8 cellular contexts compared by ENCODE assay signal in genomic region chr3:46923559-46924350, GRCh38. TPM values are rescaled to one million over a fixed set of nuclear protein-coding genes. Genes with fewer than 3 reads are reported as not detected.
A peak's percentile ranks its signal among the peaks of the same experiment; 100 is the strongest.
DNase-seq lines count a peak whose midpoint lies in the region; ATAC-seq and TF ChIP-seq lines count a peak whose summit lies in the region.

No MANE protein-coding gene starts in this region.

- peaks cover 42% of the 10 kb centered on the region for H3K4me1 Mint-ChIP-seq in CD14-positive monocyte

- no peak overlapping the region for H3K4me3 Mint-ChIP-seq in CD14-positive monocyte

- no peaks in the 10 kb centered on the region for H3K27me3 Mint-ChIP-seq in CD14-positive monocyte (ENCODE audit: low read depth in 3 of 3)

- H3K4me3 ChIP-seq in fibroblast of pulmonary artery (replicated peaks; ENCODE audit: low read depth, low read length) (no peak overlapping the region), neutrophil (ENCODE audit: low read depth in 1 of 2, low read length in 1 of 2) (no peak overlapping the region)

- peak overlapping the region; percentile 39 for H3K27ac ChIP-seq in neutrophil

- H3K4me1 ChIP-seq in neutrophil (ENCODE audit: control insufficient read depth in 1 of 2, insufficient read depth in 1 of 2, low read depth in 1 of 2, low read length in 1 of 2): peaks cover 46 to 48% of the 10 kb centered on the region in 2 experiments

- ATAC-seq in GM18858 (IDR thresholded peaks at IDR 0.05; ENCODE audit: unreplicated experiment): no peak

- H3K9me3 ChIP-seq in neutrophil: no peaks in the 10 kb centered on the region

- H3K27ac Mint-ChIP-seq in CD14-positive monocyte: peak overlapping the region in 5 of 7 donors; percentile 38 to 88 (median 81)

- intact Hi-C loops in CD14-positive monocyte (cut with micrococcal nuclease): loop anchor here (5.0 kb wide), 1 partner anchor 74 kb away; no protein-coding TSS in a partner anchor

- TF ChIP-seq CTCF in CD14-positive monocyte (IDR thresholded peaks at IDR 0.05): peak; percentile 83
- TF ChIP-seq CTCF in fibroblast of pulmonary artery (IDR thresholded peaks at IDR 0.05; ENCODE audit: low read length, missing control alignments): peak; percentile 71
- peak; percentile 73 for TF ChIP-seq CTCF in neutrophil (IDR thresholded peaks at IDR 0.05)

- peaks cover 0 to 6% (median 3%) of the 10 kb centered on the region in 7 donors for H3K9me3 Mint-ChIP-seq in CD14-positive monocyte

- DNase-seq in CD14-positive monocyte (ENCODE audit: low spot score): no peak
- DNase-seq in HuH-7 (ENCODE audit: low spot score): peak; percentile 65
- DNase-seq in activated T-cell treated with anti-CD3 and anti-CD28 coated beads for 24 hours (ENCODE audit: low read depth): peak; percentile 27
- peak; percentile 45 for DNase-seq in fibroblast of pulmonary artery (ENCODE audit: low read depth)
- no peak for DNase-seq in LoVo (ENCODE audit: low spot score)
- no peak for DNase-seq in NCI-H1417 treated with DMSO at 0.1 percent for 48 hours (lab: John Stamatoyannopoulos, UW)

- peaks cover 69 to 75% of the 10 kb centered on the region in 2 donors for H3K36me3 Mint-ChIP-seq in CD14-positive monocyte

- peaks cover 42% of the 10 kb centered on the region for H3K36me3 ChIP-seq in neutrophil

- no peaks in the 10 kb centered on the region for H3K27me3 ChIP-seq in neutrophil

RNA-seq across cellular contexts. Expression of gene PTH1R, which starts 46.2 kb away (rescaled TPM):
- polyA plus RNA-seq in CD14-positive monocyte: not detected

RNA-seq across cellular contexts. Expression of gene CCDC12, which starts 52.8 kb away (rescaled TPM):
- 10 to 100 TPM; 50.1 to 55.8 TPM for polyA plus RNA-seq in CD14-positive monocyte

RNA-seq across cellular contexts. Expression of gene NBEAL2, which starts 55.7 kb away (rescaled TPM):
- polyA plus RNA-seq in CD14-positive monocyte: 10 to 100 TPM; 10.4 to 17.3 TPM

Comparison
In these comparisons a context has a peak if more than half of its experiments do, and no peak if none do; other contexts are left out.
1. DNase-seq: peak in HuH-7 (single experiment), activated T-cell treated with anti-CD3 and anti-CD28 coated beads for 24 hours (single experiment) and fibroblast of pulmonary artery (single experiment); none in CD14-positive monocyte (single experiment), LoVo (single experiment) and NCI-H1417 treated with DMSO at 0.1 percent for 48 hours (single experiment).
2. Peak in every context shown above with its lines, with median percentiles within 50 percentile points of each other: CTCF ChIP-seq.